In genomic region chr3:48663489-48664312, GRCh38 we compare ENCODE assay signal across 8 cellular contexts. TPM values are rescaled to one million over a fixed set of nuclear protein-coding genes. Genes with fewer than 3 reads are reported as not detected.
A peak's percentile ranks its signal among the peaks of the same experiment; 100 is the strongest.
DNase-seq lines count a peak whose midpoint lies in the region; ATAC-seq and TF ChIP-seq lines count a peak whose summit lies in the region.

No MANE protein-coding gene starts in this region.

- POLR2A ChIA-PET in naive thymus-derived CD4-positive, alpha-beta T cell (lab: Charles Lee): interaction anchor here (2.7 kb wide), 1 partner anchor 28 kb away, joined by 9 read pairs; the partner anchor contains the start of gene SLC26A6

- peaks cover 3% of the 10 kb centered on the region for H3K36me3 Mint-ChIP-seq in IgD-negative memory B cell
- peaks cover 31% of the 10 kb centered on the region for H3K36me3 Mint-ChIP-seq in activated T-helper 17 cell treated with anti-CD3 and anti-CD28 coated beads, Interleukin-2, amount 50 U/mL, for 72 hours (ENCODE audit: low read depth)
- peaks cover 0 to 6% (median 0%) of the 10 kb centered on the region in 5 donors for H3K36me3 Mint-ChIP-seq in naive thymus-derived CD4-positive, alpha-beta T cell
- no peaks in the 10 kb centered on the region for H3K36me3 Mint-ChIP-seq in stimulated activated memory B cell treated with anti-CD40 and anti-IgM and Interleukin-4, amounts not matched to agents 10 μg/mL and 1 μg/mL and 100 μg/mL, for 72 hours

- ATAC-seq in GM21529 (IDR thresholded peaks at IDR 0.05; ENCODE audit: unreplicated experiment): peak; percentile 85
- ATAC-seq in activated T-helper 17 cell treated with anti-CD3 and anti-CD28 coated beads, Interleukin-2, amount 50 U/mL, for 72 hours (replicated peaks): peak; percentile 91
- ATAC-seq in naive thymus-derived CD4-positive, alpha-beta T cell: peak; percentile 88
- ATAC-seq in stimulated activated memory B cell treated with anti-CD40 and anti-IgM and Interleukin-4, amounts not matched to agents 10 μg/mL and 1 μg/mL and 100 μg/mL, for 72 hours: peak; percentile 94

- DNase-seq in DMS153 treated with DMSO at 0.1 percent for 48 hours (lab: John Stamatoyannopoulos, UW; ENCODE audit: unreplicated experiment): peak; percentile 65
- DNase-seq in RKO (ENCODE audit: low spot score): peak; percentile 98
- DNase-seq in fibroblast of mammary gland (ENCODE audit: low read depth): peak; percentile 99
- peak; percentile 50 to 94 (median 61) for DNase-seq in naive thymus-derived CD4-positive, alpha-beta T cell

- peaks cover 0 to 15% of the 10 kb centered on the region in 2 donors for H3K27me3 ChIP-seq in naive thymus-derived CD4-positive, alpha-beta T cell (ENCODE audit: control insufficient read depth in 2 of 2, insufficient read depth in 2 of 2, low read length in 2 of 2)

- H3K4me1 Mint-ChIP-seq in IgD-negative memory B cell: peaks cover 7 to 8% (median 8%) of the 10 kb centered on the region in 3 donors
- peaks cover 18% of the 10 kb centered on the region for H3K4me1 Mint-ChIP-seq in activated T-helper 17 cell treated with anti-CD3 and anti-CD28 coated beads, Interleukin-2, amount 50 U/mL, for 72 hours
- peaks cover 0 to 29% (median 15%) of the 10 kb centered on the region in 7 donors for H3K4me1 Mint-ChIP-seq in naive thymus-derived CD4-positive, alpha-beta T cell
- H3K4me1 Mint-ChIP-seq in stimulated activated memory B cell treated with anti-CD40 and anti-IgM and Interleukin-4, amounts not matched to agents 10 μg/mL and 1 μg/mL and 100 μg/mL, for 72 hours: peaks cover 29% of the 10 kb centered on the region

- H3K4me3 ChIP-seq in fibroblast of mammary gland (ENCODE audit: control insufficient read depth, low read depth, low read length): peak overlapping the region; percentile 66
- peak overlapping the region; percentile 70 for H3K4me3 ChIP-seq in naive thymus-derived CD4-positive, alpha-beta T cell (ENCODE audit: low read length)

- H3K27ac ChIP-seq in naive thymus-derived CD4-positive, alpha-beta T cell (ENCODE audit: low read depth, low read length): no peak overlapping the region

- TF ChIP-seq CTCF in fibroblast of mammary gland (conservative IDR thresholded peaks at IDR 0.05; ENCODE audit: control insufficient read depth, insufficient read depth, low read depth, low read length): peak; percentile 65

- no peaks in the 10 kb centered on the region for H3K9me3 ChIP-seq in naive thymus-derived CD4-positive, alpha-beta T cell (ENCODE audit: control insufficient read depth in 2 of 3, low read length in 3 of 3)

- peak overlapping the region in 2 of 3 donors; percentile 89 to 94 for H3K27ac Mint-ChIP-seq in IgD-negative memory B cell
- peak overlapping the region; percentile 96 for H3K27ac Mint-ChIP-seq in activated T-helper 17 cell treated with anti-CD3 and anti-CD28 coated beads, Interleukin-2, amount 50 U/mL, for 72 hours
- peak overlapping the region in 1 of 9 donors; percentile 91 for H3K27ac Mint-ChIP-seq in naive thymus-derived CD4-positive, alpha-beta T cell
- H3K27ac Mint-ChIP-seq in stimulated activated memory B cell treated with anti-CD40 and anti-IgM and Interleukin-4, amounts not matched to agents 10 μg/mL and 1 μg/mL and 100 μg/mL, for 72 hours: peak overlapping the region; percentile 83

- CTCF ChIA-PET in naive thymus-derived CD4-positive, alpha-beta T cell (lab: Charles Lee): interaction anchor here (0.5 to 0.6 kb wide), 5 partner anchors 52 to 403 kb away, joined by 3 to 5 read pairs (median 3); no protein-coding TSS in a partner anchor

- no peaks in the 10 kb centered on the region for H3K9me3 Mint-ChIP-seq in IgD-negative memory B cell
- H3K9me3 Mint-ChIP-seq in activated T-helper 17 cell treated with anti-CD3 and anti-CD28 coated beads, Interleukin-2, amount 50 U/mL, for 72 hours: no peaks in the 10 kb centered on the region
- H3K9me3 Mint-ChIP-seq in naive thymus-derived CD4-positive, alpha-beta T cell: peaks cover 0 to 6% (median 0%) of the 10 kb centered on the region in 11 donors
- no peaks in the 10 kb centered on the region for H3K9me3 Mint-ChIP-seq in stimulated activated memory B cell treated with anti-CD40 and anti-IgM and Interleukin-4, amounts not matched to agents 10 μg/mL and 1 μg/mL and 100 μg/mL, for 72 hours

- H3K4me1 ChIP-seq in naive thymus-derived CD4-positive, alpha-beta T cell (ENCODE audit: control insufficient read depth in 2 of 2, insufficient read depth in 2 of 2, low read length in 2 of 2): peaks cover 12 to 15% of the 10 kb centered on the region in 2 donors

- no peaks in the 10 kb centered on the region for H3K36me3 ChIP-seq in naive thymus-derived CD4-positive, alpha-beta T cell (ENCODE audit: control insufficient read depth in 2 of 3, insufficient read depth in 3 of 3, low read length in 3 of 3)

- H3K4me3 Mint-ChIP-seq in IgD-negative memory B cell: peak overlapping the region; percentile 77 to 97 (median 90)
- H3K4me3 Mint-ChIP-seq in activated T-helper 17 cell treated with anti-CD3 and anti-CD28 coated beads, Interleukin-2, amount 50 U/mL, for 72 hours: peak overlapping the region; percentile 90
- H3K4me3 Mint-ChIP-seq in naive thymus-derived CD4-positive, alpha-beta T cell: peak overlapping the region; percentile 34 to 89 (median 70)
- peak overlapping the region; percentile 89 for H3K4me3 Mint-ChIP-seq in stimulated activated memory B cell treated with anti-CD40 and anti-IgM and Interleukin-4, amounts not matched to agents 10 μg/mL and 1 μg/mL and 100 μg/mL, for 72 hours

- intact Hi-C loops in naive thymus-derived CD4-positive, alpha-beta T cell (cut with micrococcal nuclease): loop anchor here (1.0 to 10.0 kb wide), 6 partner anchors 7 to 419 kb away; partner anchors contain the start of genes IP6K2 (in 2 of the 2), NCKIPSD (in 1 of the 2), SLC26A6 (in 1 of the 2) and UQCRC1 (in 1 of the 2)

- H3K27me3 Mint-ChIP-seq in IgD-negative memory B cell: peaks cover 23% of the 10 kb centered on the region
- peaks cover 8% of the 10 kb centered on the region for H3K27me3 Mint-ChIP-seq in activated T-helper 17 cell treated with anti-CD3 and anti-CD28 coated beads, Interleukin-2, amount 50 U/mL, for 72 hours
- peaks cover 4 to 19% (median 13%) of the 10 kb centered on the region in 5 donors for H3K27me3 Mint-ChIP-seq in naive thymus-derived CD4-positive, alpha-beta T cell
- peaks cover 21% of the 10 kb centered on the region for H3K27me3 Mint-ChIP-seq in stimulated activated memory B cell treated with anti-CD40 and anti-IgM and Interleukin-4, amounts not matched to agents 10 μg/mL and 1 μg/mL and 100 μg/mL, for 72 hours

RNA-seq across cellular contexts. Expression of gene CELSR3, which starts 1.0 kb away (rescaled TPM):
- polyA plus RNA-seq in IgD-negative memory B cell: 0.59 TPM
- 10 to 100 TPM; 20.3 to 27.1 TPM for total RNA-seq in activated T-helper 17 cell treated with anti-CD3 and anti-CD28 coated beads, Interleukin-2, amount 50 U/mL, for 72 hours
- 1 to 10 TPM; 2.9 to 8.7 (median 4.2) TPM for total RNA-seq in naive thymus-derived CD4-positive, alpha-beta T cell
- under 1 TPM; 0.17 to 0.69 TPM for polyA plus RNA-seq in naive thymus-derived CD4-positive, alpha-beta T cell

RNA-seq across cellular contexts. Expression of gene NCKIPSD, which starts 22.0 kb away (rescaled TPM):
- polyA plus RNA-seq in IgD-negative memory B cell: 17.2 TPM
- total RNA-seq in activated T-helper 17 cell treated with anti-CD3 and anti-CD28 coated beads, Interleukin-2, amount 50 U/mL, for 72 hours: 100 to 1,000 TPM in 1 of 2 donors, 10 to 100 TPM in 1; 58.0 to 110 TPM
- 10 to 100 TPM; 13.7 to 42.1 (median 20.3) TPM for total RNA-seq in naive thymus-derived CD4-positive, alpha-beta T cell
- polyA plus RNA-seq in naive thymus-derived CD4-positive, alpha-beta T cell: 10 to 100 TPM in 1 of 2 donors, 1 to 10 TPM in 1; 8.6 to 21.9 TPM

RNA-seq across cellular contexts. Expression of gene SLC26A6, which starts 28.4 kb away (rescaled TPM):
- polyA plus RNA-seq in IgD-negative memory B cell: 1.4 TPM
- 10 to 100 TPM; 34.9 to 37.6 TPM for total RNA-seq in activated T-helper 17 cell treated with anti-CD3 and anti-CD28 coated beads, Interleukin-2, amount 50 U/mL, for 72 hours
- 10 to 100 TPM; 15.1 to 37.6 (median 31.2) TPM for total RNA-seq in naive thymus-derived CD4-positive, alpha-beta T cell
- 1 to 10 TPM; 3.5 to 3.7 TPM for polyA plus RNA-seq in naive thymus-derived CD4-positive, alpha-beta T cell

RNA-seq across cellular contexts. Expression of gene TMEM89, which starts 42.1 kb away (rescaled TPM):
- polyA plus RNA-seq in IgD-negative memory B cell: not detected
- 1 to 10 TPM; 1.0 to 1.1 TPM for total RNA-seq in activated T-helper 17 cell treated with anti-CD3 and anti-CD28 coated beads, Interleukin-2, amount 50 U/mL, for 72 hours
- total RNA-seq in naive thymus-derived CD4-positive, alpha-beta T cell: not detected
- not detected for polyA plus RNA-seq in naive thymus-derived CD4-positive, alpha-beta T cell

RNA-seq across cellular contexts. Expression of gene IP6K2, which starts 53.3 kb away (rescaled TPM):
- 43.4 TPM for polyA plus RNA-seq in IgD-negative memory B cell
- total RNA-seq in activated T-helper 17 cell treated with anti-CD3 and anti-CD28 coated beads, Interleukin-2, amount 50 U/mL, for 72 hours: 10 to 100 TPM; 43.4 to 51.1 TPM
- total RNA-seq in naive thymus-derived CD4-positive, alpha-beta T cell: 10 to 100 TPM; 72.0 to 94.3 (median 85.9) TPM
- 10 to 100 TPM; 43.0 to 50.0 TPM for polyA plus RNA-seq in naive thymus-derived CD4-positive, alpha-beta T cell
